9 cellular contexts compared by ENCODE assay signal in the genomic region with DNA sequence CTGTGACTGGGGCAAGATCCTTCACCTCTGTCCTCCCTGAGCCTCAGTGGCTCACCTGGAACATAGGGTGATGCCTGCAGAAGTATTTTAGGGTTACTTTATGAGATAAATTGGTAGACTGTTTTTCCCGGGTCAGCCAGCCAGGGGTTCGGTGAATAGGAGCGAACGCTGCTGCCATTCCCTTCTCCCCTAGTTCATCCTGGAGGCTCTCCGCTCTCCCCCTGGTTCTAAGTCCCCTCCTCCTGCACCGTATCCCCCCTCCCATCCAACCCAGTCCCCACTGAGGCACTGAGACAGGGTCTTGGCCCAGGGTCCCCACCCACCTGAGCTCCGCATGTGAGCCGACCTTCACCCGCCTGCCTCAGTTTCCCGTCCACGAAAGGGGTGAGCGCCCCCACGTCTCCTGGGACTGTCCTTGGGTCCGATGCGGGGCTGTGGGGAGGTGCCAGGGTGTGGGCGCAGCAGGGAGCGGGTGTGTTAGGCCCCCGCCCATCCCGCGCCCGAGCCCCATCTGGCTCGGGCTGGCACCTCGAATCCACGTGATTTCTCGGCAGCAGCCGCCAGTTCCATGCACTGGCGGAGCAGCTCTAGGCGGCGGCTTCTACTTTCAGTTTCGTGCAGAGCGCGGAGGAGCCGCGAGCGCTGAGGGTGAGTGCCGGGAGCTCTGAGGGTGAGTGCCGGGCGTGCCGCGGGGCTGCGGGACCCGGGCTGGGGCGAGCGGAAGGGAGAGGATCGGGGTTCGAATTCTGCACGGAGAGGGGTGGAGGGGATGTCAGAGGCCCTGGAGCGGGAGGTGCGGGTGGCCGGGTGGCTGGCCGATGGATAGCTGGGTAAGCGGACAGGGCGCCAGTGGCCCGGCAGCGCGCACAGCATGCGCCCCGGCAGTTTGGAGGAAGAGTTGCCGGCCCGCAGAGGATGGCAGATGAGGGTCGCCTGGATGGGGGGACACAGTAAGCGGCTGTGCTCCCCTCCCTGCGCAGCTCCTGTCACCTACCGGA. TPM values are rescaled to one million over a fixed set of nuclear protein-coding genes. Genes with fewer than 3 reads are reported as not detected.
DNase-seq lines count a peak whose midpoint lies in the region; ATAC-seq, FAIRE-seq and TF ChIP-seq lines count a peak whose summit lies in the region.
"Had no signal": no experiment of that assay in that cellular context is flagged by ENCODE, and none has a peak within 500 bp of the region (broad histone marks: within the 10 kb centered on the region; RNA-seq: fewer than 3 reads in every experiment).

A gene with protein sequence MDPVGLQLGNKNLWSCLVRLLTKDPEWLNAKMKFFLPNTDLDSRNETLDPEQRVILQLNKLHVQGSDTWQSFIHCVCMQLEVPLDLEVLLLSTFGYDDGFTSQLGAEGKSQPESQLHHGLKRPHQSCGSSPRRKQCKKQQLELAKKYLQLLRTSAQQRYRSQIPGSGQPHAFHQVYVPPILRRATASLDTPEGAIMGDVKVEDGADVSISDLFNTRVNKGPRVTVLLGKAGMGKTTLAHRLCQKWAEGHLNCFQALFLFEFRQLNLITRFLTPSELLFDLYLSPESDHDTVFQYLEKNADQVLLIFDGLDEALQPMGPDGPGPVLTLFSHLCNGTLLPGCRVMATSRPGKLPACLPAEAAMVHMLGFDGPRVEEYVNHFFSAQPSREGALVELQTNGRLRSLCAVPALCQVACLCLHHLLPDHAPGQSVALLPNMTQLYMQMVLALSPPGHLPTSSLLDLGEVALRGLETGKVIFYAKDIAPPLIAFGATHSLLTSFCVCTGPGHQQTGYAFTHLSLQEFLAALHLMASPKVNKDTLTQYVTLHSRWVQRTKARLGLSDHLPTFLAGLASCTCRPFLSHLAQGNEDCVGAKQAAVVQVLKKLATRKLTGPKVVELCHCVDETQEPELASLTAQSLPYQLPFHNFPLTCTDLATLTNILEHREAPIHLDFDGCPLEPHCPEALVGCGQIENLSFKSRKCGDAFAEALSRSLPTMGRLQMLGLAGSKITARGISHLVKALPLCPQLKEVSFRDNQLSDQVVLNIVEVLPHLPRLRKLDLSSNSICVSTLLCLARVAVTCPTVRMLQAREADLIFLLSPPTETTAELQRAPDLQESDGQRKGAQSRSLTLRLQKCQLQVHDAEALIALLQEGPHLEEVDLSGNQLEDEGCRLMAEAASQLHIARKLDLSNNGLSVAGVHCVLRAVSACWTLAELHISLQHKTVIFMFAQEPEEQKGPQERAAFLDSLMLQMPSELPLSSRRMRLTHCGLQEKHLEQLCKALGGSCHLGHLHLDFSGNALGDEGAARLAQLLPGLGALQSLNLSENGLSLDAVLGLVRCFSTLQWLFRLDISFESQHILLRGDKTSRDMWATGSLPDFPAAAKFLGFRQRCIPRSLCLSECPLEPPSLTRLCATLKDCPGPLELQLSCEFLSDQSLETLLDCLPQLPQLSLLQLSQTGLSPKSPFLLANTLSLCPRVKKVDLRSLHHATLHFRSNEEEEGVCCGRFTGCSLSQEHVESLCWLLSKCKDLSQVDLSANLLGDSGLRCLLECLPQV (N-terminal part only) (plus strand): TSS at position 610 of the 998 bp plus-strand sequence. CDS start 31,156 bp downstream, outside the sequence.

- POLR2A ChIA-PET in H1 (lab: Charles Lee; ENCODE audit: partially characterized antibody) = interaction anchor here (0.9 to 1.6 kb wide), 3 partner anchors 8 to 106 kb away, joined by 3 to 4 read pairs (median 3); no protein-coding TSS in a partner anchor

- H3K4me2 ChIP-seq in BLaER1 (peak within 1 kb of the TSS; percentile 89), H1 (ENCODE audit: insufficient read depth in 1 of 2, low read depth in 2 of 2, low read length in 2 of 2) (peak within 1 kb of the TSS; percentile 76 to 93)

- no peak within 1 kb of the TSS; the same call in 1 of the 2 replicates for H3K18ac ChIP-seq in H1 (ENCODE audit: extremely low read depth, low read length)

- H3K14ac ChIP-seq in H1 (ENCODE audit: insufficient read length) = no peak within 1 kb of the TSS

- DNase-seq in GM19238 (ENCODE audit: insufficient read length, low spot score) = peak; percentile 85
- DNase-seq in NOMO-1 (lab: John Stamatoyannopoulos, UW; ENCODE audit: unreplicated experiment in 2 of 2) = peak; percentile 78 to 83
- peak; percentile 77 to 86 (median 78) for DNase-seq in activated CD8-positive, alpha-beta memory T cell treated with anti-CD3 and anti-CD28 coated beads for 48 hours (ENCODE audit: low read depth in 2 of 3, low spot score in 2 of 3)
- DNase-seq in H1 (ENCODE audit: low read depth in 1 of 2, low spot score in 2 of 2) = peak in 1 of 2 experiments; percentile 76
- DNase-seq in mesenteric fat pad (ENCODE audit: low spot score) = peak; percentile 96
- DNase-seq in stimulated activated CD8-positive, alpha-beta memory T cell treated with anti-CD3 and anti-CD28 coated beads, Interleukin-15, amount 100 ng/mL, for 1 hour (ENCODE audit: low read depth) = peak; percentile 80

- peak within 1 kb of the TSS; percentile 88; the same call in 1 of the 2 replicates for H2BK15ac ChIP-seq in H1 (ENCODE audit: low read length)

- peak within 1 kb of the TSS; percentile 51 for H4K91ac ChIP-seq in H1 (replicated peaks; ENCODE audit: insufficient read length, low read length)

- peak within 1 kb of the TSS; percentile 72; the same call in 1 of the 2 replicates for H2BK20ac ChIP-seq in H1 (ENCODE audit: low read length)

- peak within 1 kb of the TSS; percentile 94; the same call in 1 of the 2 replicates for H2AFZ ChIP-seq in H1 (ENCODE audit: low read length)

- H3K4ac ChIP-seq in H1 (replicated peaks; ENCODE audit: insufficient read length, low read depth, low read length) = no peak within 1 kb of the TSS

- no peak for TF ChIP-seq RAD21 in H1 (IDR thresholded peaks at IDR 0.05 in 1 of 2, conservative IDR thresholded peaks at IDR 0.05 in 1 of 2; ENCODE audit: low read depth in 2 of 2, low read length in 2 of 2)

- no peaks in the 10 kb centered on the region for H3K79me1 ChIP-seq in H1 (ENCODE audit: low read depth, low read length)

- H2BK12ac ChIP-seq in H1 (ENCODE audit: low read depth, low read length) = peak within 1 kb of the TSS; percentile 5; the same call in 1 of the 2 replicates

- CTCF ChIA-PET in H1 (lab: Charles Lee; ENCODE audit: partially characterized antibody) = interaction anchor here (0.5 to 2.7 kb wide), 6 partner anchors 12 to 58 kb away, joined by 3 to 13 read pairs (median 3); no protein-coding TSS in a partner anchor

- peak within 1 kb of the TSS; percentile 87 for H3K9ac ChIP-seq in BLaER1
- peak within 1 kb of the TSS in 2 of 4 experiments; percentile 45 to 48; a peak in 3 of 7 replicates for H3K9ac ChIP-seq in H1 (replicated peaks in 1 of 4; ENCODE audit: extremely low read depth in 1 of 4, low read depth in 3 of 4, low read length in 3 of 4)

- H2BK120ac ChIP-seq in H1 (replicated peaks; ENCODE audit: low read depth, low read length) = no peak within 1 kb of the TSS

- H3K27ac ChIP-seq in BLaER1 (peak within 1 kb of the TSS; percentile 85), H1 (ENCODE audit: low read depth, low read length) (no peak within 1 kb of the TSS)

- H3K79me2 ChIP-seq in H1 (ENCODE audit: control insufficient read depth in 1 of 2, insufficient read depth in 2 of 2, low read length in 2 of 2) = no peaks in the 10 kb centered on the region

- peak within 1 kb of the TSS; percentile 83 for H3K4me3 ChIP-seq in BLaER1
- peak within 1 kb of the TSS; percentile 43 to 78 (median 56) for H3K4me3 ChIP-seq in H1 (ENCODE audit: extremely low read depth in 1 of 4, insufficient read depth in 2 of 4, low read depth in 3 of 4, low read length in 4 of 4)

- no peak within 1 kb of the TSS for H3K23ac ChIP-seq in H1 (ENCODE audit: insufficient read length)

- H3K56ac ChIP-seq in H1 (replicated peaks; ENCODE audit: insufficient read length, low read depth, low read length) = no peak within 1 kb of the TSS

- H4K20me1 ChIP-seq in BLaER1 = peaks cover 1% of the 10 kb centered on the region; the same call in 1 of the 2 replicates
- no peaks in the 10 kb centered on the region for H4K20me1 ChIP-seq in H1 (replicated peaks in 1 of 2; ENCODE audit: control insufficient read depth in 1 of 2, insufficient read depth in 2 of 2, low read length in 2 of 2)

- WGBS in H1 (ENCODE audit: extremely low coverage in 1 of 2, insufficient coverage in 1 of 2, insufficient read length in 1 of 2, insufficient replicate concordance in 2 of 2, low coverage in 1 of 2, low lambda C conversion rate in 2 of 2, missing lambda C conversion rate in 1 of 2), 2 experiments = 7% methylated on average over 47 of the region's 64 CpGs; no CpG with 5 or more reads in 1 of the 2 experiments

- no peak within 1 kb of the TSS for H2AK5ac ChIP-seq in H1 (ENCODE audit: low read depth, low read length)

- peak within 1 kb of the TSS; percentile 91 for H4K8ac ChIP-seq in H1 (ENCODE audit: extremely low read depth, insufficient read depth, low read length)

- H3K27me3 ChIP-seq in BLaER1 = no peaks in the 10 kb centered on the region
- H3K27me3 ChIP-seq in H1 (replicated peaks in 1 of 4; ENCODE audit: control insufficient read depth in 3 of 4, extremely low read depth in 1 of 4, insufficient read depth in 3 of 4, low read length in 3 of 4) = peaks cover 0 to 33% (median 25%) of the 10 kb centered on the region in 4 experiments; a peak in 6 of 7 replicates

- peaks cover 8% of the 10 kb centered on the region; the same call in 1 of the 2 replicates for H3K23me2 ChIP-seq in H1 (ENCODE audit: low read depth, low read length)

- H4K5ac ChIP-seq in H1 (ENCODE audit: insufficient read length, low read depth, low read length) = no peak within 1 kb of the TSS

- TF ChIP-seq POLR2A in H1 (IDR thresholded peaks at IDR 0.05; ENCODE audit: control extremely low read depth in 1 of 2, low read depth in 2 of 2, low read length in 2 of 2) = no peak

- peak; percentile 71 for ATAC-seq in HG03442 (IDR thresholded peaks at IDR 0.05; ENCODE audit: unreplicated experiment)

- TF ChIP-seq EP300 in H1 (IDR thresholded peaks at IDR 0.05; ENCODE audit: borderline replicate concordance in 1 of 2, low read depth in 2 of 2, low read length in 2 of 2) = no peak

- H3K36me3 ChIP-seq in BLaER1 = no peaks in the 10 kb centered on the region
- no peaks in the 10 kb centered on the region for H3K36me3 ChIP-seq in H1 (ENCODE audit: control insufficient read depth in 2 of 4, insufficient read depth in 4 of 4, low read length in 3 of 4)

- H3K4me1 ChIP-seq in BLaER1 = peaks cover 85% of the 10 kb centered on the region
- H3K4me1 ChIP-seq in H1 (replicated peaks in 1 of 4; ENCODE audit: control insufficient read depth in 3 of 4, insufficient read depth in 4 of 4, low read length in 3 of 4) = peaks cover 0 to 7% (median 3%) of the 10 kb centered on the region in 4 experiments; a peak in 3 of 7 replicates

- no peak within 1 kb of the TSS; the same call in 1 of the 2 replicates for H2BK5ac ChIP-seq in H1 (ENCODE audit: low read depth, low read length)

- no peak for TF ChIP-seq CTCF in H1 (IDR thresholded peaks at IDR 0.05; ENCODE audit: control extremely low read depth in 1 of 3, insufficient read depth in 1 of 3, low read depth in 1 of 3, low read length in 3 of 3)

- FAIRE-seq in H1 (lab: Jason Lieb, UNC) = no peak
- FAIRE-seq: colon had no signal

- H3K9me3 ChIP-seq in BLaER1 (no peaks in the 10 kb centered on the region), H1 (ENCODE audit: insufficient read depth in 2 of 2, low read depth in 1 of 2, low read length in 1 of 2) (no peaks in the 10 kb centered on the region)

RNA-seq across cellular contexts. Expression of the gene that starts here (rescaled TPM):
- total RNA-seq in H1 (2021; fragmentation: NEBNext Ultra II Directional; extraction: Animal tissue kit (Norgen Biotek cat#: 25700)) = 2.8 and 3.2 TPM in 2 replicates
- 2.0 and 2.2 TPM in 2 replicates for polyA plus RNA-seq in H1 (2011; rRNA removed)
- polyA plus RNA-seq in H1 (2011; cell fraction: cytosol; rRNA removed) = 1.8 TPM
- 8.8 TPM for polyA plus RNA-seq in H1 (2011; cell fraction: nucleus; rRNA removed)
- 0.97 to 4.4 TPM (median 2.8 TPM) in 4 replicates for polyA plus RNA-seq in H1 (2012, experiment 1 of 2)
- 1.3 TPM for polyA plus RNA-seq in H1 (2012, experiment 2 of 2)
- polyA plus RNA-seq in H1 (2013, experiment 1 of 2) = 1.3 TPM
- 1.1 TPM for polyA plus RNA-seq in H1 (2013, experiment 2 of 2)
- polyA minus RNA-seq in H1 (2011; rRNA and poly(A)+ RNA removed) = 4.4 and 5.0 TPM in 2 replicates
- 2.4 TPM for polyA minus RNA-seq in H1 (2011; cell fraction: cytosol; rRNA and poly(A)+ RNA removed)
- 10.5 TPM for polyA minus RNA-seq in H1 (2011; cell fraction: nucleus; rRNA and poly(A)+ RNA removed)
- 63.9 TPM for total RNA-seq in mesenteric fat pad

Comparison
In these comparisons a context has a peak if more than half of its experiments do, and no peak if none do; other contexts are left out.
1. RNA of the gene that starts here (total RNA-seq): 63.9 TPM in mesenteric fat pad (single experiment); 2.8 to 3.2 TPM in H1; every median in the first group is over 10 times any median in the second.